23 cellular contexts compared by ENCODE assay signal in genomic region chr1:47682198-47682597, GRCh38.
DNase-seq lines count a peak whose midpoint lies in the region; ATAC-seq and TF ChIP-seq lines count a peak whose summit lies in the region.
"Had no signal": no experiment of that assay in that cellular context is flagged by ENCODE, and none has a peak within 500 bp of the region (broad histone marks: within the 10 kb centered on the region; RNA-seq: fewer than 3 reads in every experiment).

No MANE protein-coding gene starts in this region.

- no peaks in the 10 kb centered on the region for H3K9me3 ChIP-seq in endodermal cell (ENCODE audit: control insufficient read depth, low read length)
- no peaks in the 10 kb centered on the region for H3K9me3 ChIP-seq in vagina
- H3K9me3 ChIP-seq: HAP-1 had no signal

- peaks cover 19% of the 10 kb centered on the region for H3K4me1 Mint-ChIP-seq in endodermal cell
- H3K4me1 Mint-ChIP-seq: CD8-positive, alpha-beta memory T cell had no signal

- H3K9ac ChIP-seq in endodermal cell (ENCODE audit: extremely low read depth, low read length, poor library complexity, severe bottlenecking) = no peak overlapping the region
- H3K9ac ChIP-seq: GM23248 had no signal

- no peaks in the 10 kb centered on the region for H3K9me3 Mint-ChIP-seq in endodermal cell
- H3K9me3 Mint-ChIP-seq: CD8-positive, alpha-beta memory T cell had no signal

- H3K4me3 Mint-ChIP-seq in endodermal cell = no peak overlapping the region
- H3K4me3 Mint-ChIP-seq: CD8-positive, alpha-beta memory T cell had no signal

- TF ChIP-seq CTCF in endodermal cell (conservative IDR thresholded peaks at IDR 0.05) (no peak), vagina (IDR thresholded peaks at IDR 0.05) (no peak)

- no peaks in the 10 kb centered on the region for H3K36me3 Mint-ChIP-seq in endodermal cell (ENCODE audit: low read depth)
- H3K36me3 Mint-ChIP-seq: CD8-positive, alpha-beta memory T cell had no signal

- no peak overlapping the region for H3K27ac ChIP-seq in endodermal cell (ENCODE audit: low read depth, low read length)
- no peak overlapping the region for H3K27ac ChIP-seq in vagina
- H3K27ac ChIP-seq: GM23248 had no signal

- intact Hi-C loops in sciatic nerve (cut with DNase I) (no loop called here), vagina (cut with DNase I) (no loop called here)

- 87 to 90% methylated on average over 5 to 7 of the region's 7 CpGs for WGBS in endodermal cell (ENCODE audit: insufficient coverage in 1 of 2, insufficient read length in 1 of 2), 2 experiments

- H3K27me3 Mint-ChIP-seq in endodermal cell (ENCODE audit: insufficient read depth) = peaks cover 20% of the 10 kb centered on the region

- H3K4me1 ChIP-seq in endodermal cell (ENCODE audit: control insufficient read depth, insufficient read depth, low read length) (peaks cover 12% of the 10 kb centered on the region), vagina (no peaks in the 10 kb centered on the region)
- H3K4me1 ChIP-seq: HAP-1 had no signal

- no peak overlapping the region for H3K27ac Mint-ChIP-seq in endodermal cell
- H3K27ac Mint-ChIP-seq: CD8-positive, alpha-beta memory T cell had no signal

- ATAC-seq in sciatic nerve (no peak), GM21529 (IDR thresholded peaks at IDR 0.05; ENCODE audit: unreplicated experiment) (no peak), HG03439 (IDR thresholded peaks at IDR 0.05; ENCODE audit: unreplicated experiment) (no peak)
- ATAC-seq: PC-3 had no signal

- no peak for TF ChIP-seq POLR2A in vagina (IDR thresholded peaks at IDR 0.05)

- H3K36me3 ChIP-seq in endodermal cell (ENCODE audit: control insufficient read depth, insufficient read depth, low read length) (no peaks in the 10 kb centered on the region), vagina (no peaks in the 10 kb centered on the region)
- H3K36me3 ChIP-seq: HAP-1 had no signal

- H3K27me3 ChIP-seq in endodermal cell (ENCODE audit: control insufficient read depth, insufficient read depth, low read length, poor library complexity, severe bottlenecking) (no peaks in the 10 kb centered on the region), vagina (no peaks in the 10 kb centered on the region)

- H3K4me3 ChIP-seq in endodermal cell (ENCODE audit: low read length) = no peak overlapping the region
- H3K4me3 ChIP-seq in vagina = no peak overlapping the region
- H3K4me3 ChIP-seq: GM23248, HAP-1 had no signal

- peak; percentile 33 for DNase-seq in activated effector memory CD4-positive, alpha-beta T cell treated with anti-CD3 and anti-CD28 coated beads, Interleukin-2, amount 50 U/mL, for 16 hours
- DNase-seq in activated effector memory CD4-positive, alpha-beta T cell treated with Interleukin-2 at 50 U/mL for 16 hours = no peak
- DNase-seq in endodermal cell (peak; percentile 31), sciatic nerve (ENCODE audit: low spot score) (peak; percentile 31), vagina (ENCODE audit: extremely low spot score in 2 of 2) (peak; percentile 64 to 84), iPS-NIHi7 (ENCODE audit: extremely low spot score) (no peak)
- DNase-seq: AML-193; C1 segment of cervical spinal cord; Calu3; CD8-positive, alpha-beta memory T cell; DMS153; GM23248; Karpas-422; NCI-H1417; NCI-H1694 treated with DMSO at 0.1 percent for 48 hours; NCI-H2081 treated with DMSO at 0.1 percent for 48 hours; NCI-H446; NCI-H526 treated with DMSO at 0.1 percent for 48 hours; PC-3; Right ventricle myocardium superior had no signal

Comparison
In these comparisons a context has a peak if more than half of its experiments do, and no peak if none do; other contexts are left out.
1. DNase-seq: peak in activated effector memory CD4-positive, alpha-beta T cell treated with anti-CD3 and anti-CD28 coated beads, Interleukin-2, amount 50 U/mL, for 16 hours (single experiment), endodermal cell (single experiment), sciatic nerve (single experiment) and vagina (2 of 2); none in activated effector memory CD4-positive, alpha-beta T cell treated with Interleukin-2 at 50 U/mL for 16 hours (single experiment) and iPS-NIHi7 (single experiment).